ENCODE assay signal across 10 cellular contexts in genomic region chr17:40346768-40347154, GRCh38. TPM values are rescaled to one million over a fixed set of nuclear protein-coding genes. Genes with fewer than 3 reads are reported as not detected.
DNase-seq lines count a peak whose midpoint lies in the region; ATAC-seq, FAIRE-seq and TF ChIP-seq lines count a peak whose summit lies in the region.
"Had no signal": no experiment of that assay in that cellular context is flagged by ENCODE, and none has a peak within 500 bp of the region (broad histone marks: within the 10 kb centered on the region; RNA-seq: fewer than 3 reads in every experiment).

No MANE protein-coding gene starts in this region.

- peak overlapping the region in 1 of 2 donors; percentile 12 for H3K9ac ChIP-seq in kidney (ENCODE audit: low read length in 2 of 2)

- H3K36me3 Mint-ChIP-seq in activated CD8-positive, alpha-beta T cell treated with anti-CD3 and anti-CD28 coated beads, Interleukin-2, amount 10 ng/mL, durations not matched to agents 7 days and 5 days (ENCODE audit: low read depth): peaks cover 47% of the 10 kb centered on the region

- POLR2A ChIA-PET in activated CD8-positive, alpha-beta T cell treated with anti-CD3 and anti-CD28 coated beads, Interleukin-2, amount 10 ng/mL, durations not matched to agents 7 days and 5 days (lab: Charles Lee): interaction anchor here (1.3 kb wide), 1 partner anchor 21 kb away, joined by 6 read pairs; no protein-coding TSS in a partner anchor

- H3F3A ChIP-seq in DOHH2 (ENCODE audit: control insufficient read depth, insufficient read depth): peaks cover 8% of the 10 kb centered on the region; the same call in 1 of the 2 replicates

- H3K27me3 ChIP-seq in DOHH2 (ENCODE audit: control insufficient read depth, low read length) (peaks cover 11% of the 10 kb centered on the region), gastrocnemius medialis (no peaks in the 10 kb centered on the region)
- H3K27me3 ChIP-seq: brain microvascular endothelial cell had no signal

- no peaks in the 10 kb centered on the region for H3K9me2 ChIP-seq in DOHH2 (replicated peaks; ENCODE audit: control insufficient read depth, low read length)

- TF ChIP-seq CTCF in DOHH2 (IDR thresholded peaks at IDR 0.05; ENCODE audit: low read depth, low read length, poor library complexity, severe bottlenecking) (no peak), kidney (IDR thresholded peaks at IDR 0.05; ENCODE audit: borderline replicate concordance, extremely low read depth, insufficient read depth) (no peak), gastrocnemius medialis (IDR thresholded peaks at IDR 0.05 in 4 of 5, conservative IDR thresholded peaks at IDR 0.05 in 1 of 5) (no peak)

- no peak for ATAC-seq in activated CD8-positive, alpha-beta T cell treated with anti-CD3 and anti-CD28 coated beads, Interleukin-2, amount 10 ng/mL, durations not matched to agents 7 days and 5 days
- peak; percentile 16 to 24 for ATAC-seq in gastrocnemius medialis
- ATAC-seq in HG03097 (IDR thresholded peaks at IDR 0.05; ENCODE audit: low FRiP score, unreplicated experiment): no peak

- H3K27ac ChIP-seq in DOHH2 (ENCODE audit: low read depth, low read length) (no peak overlapping the region), kidney (ENCODE audit: low read depth in 2 of 2, low read length in 2 of 2) (peak overlapping the region; percentile 74 to 93), gastrocnemius medialis (peak overlapping the region; percentile 95 to 100 (median 98))

- peaks cover 4% of the 10 kb centered on the region; the same call in 1 of the 2 replicates for H3K36me3 ChIP-seq in DOHH2 (ENCODE audit: control insufficient read depth, low read length)
- H3K36me3 ChIP-seq in kidney (ENCODE audit: control insufficient read depth in 1 of 2, insufficient read depth in 2 of 2, low read length in 2 of 2): peaks cover 6 to 20% of the 10 kb centered on the region in 2 donors
- peaks cover 0 to 2% of the 10 kb centered on the region in 2 donors for H3K36me3 ChIP-seq in gastrocnemius medialis

- peaks cover 11% of the 10 kb centered on the region; the same call in 1 of the 2 replicates for H3K79me2 ChIP-seq in DOHH2 (ENCODE audit: control insufficient read depth, low read length)

- no peaks in the 10 kb centered on the region for H3K9me3 ChIP-seq in DOHH2 (ENCODE audit: control insufficient read depth, insufficient read depth, low read length)
- no peaks in the 10 kb centered on the region for H3K9me3 ChIP-seq in kidney (ENCODE audit: control insufficient read depth in 1 of 2, low read length in 2 of 2)
- H3K9me3 ChIP-seq in gastrocnemius medialis: no peaks in the 10 kb centered on the region

- H3K27me3 Mint-ChIP-seq in activated CD8-positive, alpha-beta T cell treated with anti-CD3 and anti-CD28 coated beads, Interleukin-2, amount 10 ng/mL, durations not matched to agents 7 days and 5 days (ENCODE audit: low read depth): no peaks in the 10 kb centered on the region

- intact Hi-C loops in kidney (cut with DNase I): no loop called here
- intact Hi-C loops in gastrocnemius medialis (cut with DNase I; ENCODE audit: low total_unique reads): loop anchor here (10.0 kb wide), 1 partner anchor 1152 kb away; the partner anchor contains the start of gene CACNB1

- FAIRE-seq in kidney (lab: Jason Lieb, UNC): no peak

- H3K4me3 ChIP-seq in DOHH2 (ENCODE audit: low read length) (no peak overlapping the region), kidney (ENCODE audit: low read length in 2 of 2) (peak overlapping the region; percentile 6 to 44), gastrocnemius medialis (peak overlapping the region in 2 of 4 donors; percentile 6 to 70)

- TF ChIP-seq POLR2A in gastrocnemius medialis (IDR thresholded peaks at IDR 0.05): no peak

- H3K4me1 ChIP-seq in DOHH2 (ENCODE audit: control insufficient read depth, low read length) (peaks cover 65% of the 10 kb centered on the region), kidney (ENCODE audit: control insufficient read depth in 1 of 2, insufficient read depth in 1 of 2, low read depth in 1 of 2, low read length in 2 of 2) (peaks cover 62 to 79% of the 10 kb centered on the region in 2 donors), gastrocnemius medialis (peaks cover 84 to 97% of the 10 kb centered on the region in 2 donors)

- H4K20me1 ChIP-seq in DOHH2 (ENCODE audit: control insufficient read depth, insufficient read depth, low read depth, low read length): peaks cover 6% of the 10 kb centered on the region

- no peaks in the 10 kb centered on the region for H3K9me3 Mint-ChIP-seq in activated CD8-positive, alpha-beta T cell treated with anti-CD3 and anti-CD28 coated beads, Interleukin-2, amount 10 ng/mL, durations not matched to agents 7 days and 5 days (ENCODE audit: insufficient read depth)

- in situ Hi-C loops in gastrocnemius medialis (cut with MboI; ENCODE audit: low sequenced_read_pairs in 4 of 4): no loop called here

- H3K4me1 Mint-ChIP-seq in activated CD8-positive, alpha-beta T cell treated with anti-CD3 and anti-CD28 coated beads, Interleukin-2, amount 10 ng/mL, durations not matched to agents 7 days and 5 days (ENCODE audit: low read depth): peaks cover 86% of the 10 kb centered on the region

- H3K27ac Mint-ChIP-seq in activated CD8-positive, alpha-beta T cell treated with anti-CD3 and anti-CD28 coated beads, Interleukin-2, amount 10 ng/mL, durations not matched to agents 7 days and 5 days: peak overlapping the region; percentile 83

- H3K4me3 Mint-ChIP-seq in activated CD8-positive, alpha-beta T cell treated with anti-CD3 and anti-CD28 coated beads, Interleukin-2, amount 10 ng/mL, durations not matched to agents 7 days and 5 days: no peak overlapping the region

- CTCF ChIA-PET in activated CD8-positive, alpha-beta T cell treated with anti-CD3 and anti-CD28 coated beads, Interleukin-2, amount 10 ng/mL, durations not matched to agents 7 days and 5 days (lab: Charles Lee): interaction anchor here (1.0 to 9.6 kb wide), 5 partner anchors 8 to 44 kb away, joined by 3 to 304 read pairs (median 8); partner anchors contain the start of gene RARA

- DNase-seq in activated CD8-positive, alpha-beta T cell treated with anti-CD3 and anti-CD28 coated beads, Interleukin-2, amount 10 ng/mL, durations not matched to agents 7 days and 5 days: no peak
- DNase-seq in kidney (no peak), gastrocnemius medialis (peak in 1 of 2 donors; percentile 46), DMS114 treated with DMSO at 0.1 percent for 48 hours (lab: John Stamatoyannopoulos, UW; ENCODE audit: unreplicated experiment) (no peak), NCI-H524 (lab: John Stamatoyannopoulos, UW) (no peak)
- DNase-seq in activated CD4-positive, alpha-beta T cell treated with anti-CD3 and anti-CD28 coated beads for 4 hours: no peak
- DNase-seq: brain microvascular endothelial cell, T1000 had no signal

- peak overlapping the region; percentile 70 for H3K4me2 ChIP-seq in DOHH2 (ENCODE audit: low read length)

RNA-seq across cellular contexts. Expression of gene GJD3, which starts 17.8 kb away (rescaled TPM):
- under 1 TPM in 1 of 2 experiments, not detected in 1; 0.29 TPM for total RNA-seq in activated CD8-positive, alpha-beta T cell treated with anti-CD3 and anti-CD28 coated beads, Interleukin-2, amount 10 ng/mL, durations not matched to agents 7 days and 5 days
- total RNA-seq in kidney: 2.6 TPM
- not detected for polyA plus RNA-seq in kidney (ENCODE audit: insufficient read depth, low read depth, low replicate concordance)
- total RNA-seq in gastrocnemius medialis: 1 to 10 TPM in 1 of 4 donors, under 1 TPM in 1, not detected in 2; 0.98 to 1.2 TPM

RNA-seq across cellular contexts. Expression of gene RARA, which starts 37.8 kb away (rescaled TPM):
- 10 to 100 TPM; 61.1 to 63.2 TPM for total RNA-seq in activated CD8-positive, alpha-beta T cell treated with anti-CD3 and anti-CD28 coated beads, Interleukin-2, amount 10 ng/mL, durations not matched to agents 7 days and 5 days
- total RNA-seq in kidney: 45.7 TPM
- polyA plus RNA-seq in kidney (ENCODE audit: insufficient read depth, low read depth, low replicate concordance): 22.5 TPM
- 10 to 100 TPM; 20.3 to 67.0 (median 48.4) TPM for total RNA-seq in gastrocnemius medialis

RNA-seq across cellular contexts. Expression of gene CDC6, which starts 59.1 kb away (rescaled TPM):
- total RNA-seq in activated CD8-positive, alpha-beta T cell treated with anti-CD3 and anti-CD28 coated beads, Interleukin-2, amount 10 ng/mL, durations not matched to agents 7 days and 5 days: 100 to 1,000 TPM; 103 to 110 TPM
- total RNA-seq in kidney (1.7 TPM), gastrocnemius medialis (under 1 TPM in 3 of 4 donors, not detected in 1; 0.27 to 0.75 (median 0.66) TPM)
- polyA plus RNA-seq in kidney (ENCODE audit: insufficient read depth, low read depth, low replicate concordance): 0.49 TPM

Comparison
In these comparisons a context has a peak if more than half of its experiments do, and no peak if none do; other contexts are left out.
1. ATAC-seq: peak in gastrocnemius medialis (2 of 2); none in activated CD8-positive, alpha-beta T cell treated with anti-CD3 and anti-CD28 coated beads, Interleukin-2, amount 10 ng/mL, durations not matched to agents 7 days and 5 days (single experiment) and HG03097 (single experiment).
2. RNA of gene CDC6, which starts 59.1 kb away (total RNA-seq): 103 to 110 TPM in activated CD8-positive, alpha-beta T cell treated with anti-CD3 and anti-CD28 coated beads, Interleukin-2, amount 10 ng/mL, durations not matched to agents 7 days and 5 days; 1.7 TPM in kidney (single experiment) and 0.27 to 0.75 TPM in gastrocnemius medialis; every median in the first group is over 10 times any median in the second.